12 cellular contexts compared by ENCODE assay signal in the genomic region with DNA sequence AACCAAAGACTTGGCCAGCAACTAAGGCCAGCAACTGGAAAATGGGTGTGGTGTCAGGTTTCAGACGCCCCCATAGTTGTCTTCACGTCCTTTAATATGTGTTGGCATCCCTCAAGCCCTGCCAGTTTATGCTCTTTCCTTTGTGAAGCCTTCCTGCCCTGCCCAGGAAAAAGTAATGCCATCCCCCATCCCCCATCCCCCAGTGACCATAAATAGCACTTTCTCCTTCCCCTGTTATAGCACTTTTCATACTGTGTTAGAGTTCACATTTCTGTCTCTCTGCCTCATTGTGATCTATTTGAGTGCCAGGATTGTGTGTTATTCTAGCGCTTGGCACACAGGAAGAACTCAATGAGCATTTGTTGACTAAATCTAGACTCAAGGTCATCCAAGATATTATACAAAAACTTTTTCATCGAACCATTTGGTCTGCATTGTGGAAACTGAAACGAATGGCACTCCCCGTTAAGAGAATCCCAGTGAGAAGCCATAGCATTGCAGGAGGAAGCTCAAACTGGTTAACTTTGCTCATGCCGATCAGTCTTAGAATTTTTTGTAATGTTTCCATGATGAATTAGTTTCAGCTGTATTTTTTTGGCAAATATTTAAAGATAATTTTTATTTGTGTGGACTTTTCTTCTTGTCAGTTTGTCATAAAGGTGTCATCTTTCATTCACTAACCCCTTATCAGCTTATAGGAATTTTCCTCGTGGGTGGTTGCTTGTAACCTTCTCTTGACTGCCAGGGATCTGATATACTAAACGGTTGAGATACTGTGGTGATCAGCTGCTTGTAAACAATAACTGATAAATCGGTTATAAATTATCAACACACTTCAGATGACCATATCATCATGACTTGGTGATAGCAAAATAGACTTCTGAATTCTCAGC. TPM values are rescaled to one million over a fixed set of nuclear protein-coding genes. Genes with fewer than 3 reads are reported as not detected.
DNase-seq lines count a peak whose midpoint lies in the region; ATAC-seq and TF ChIP-seq lines count a peak whose summit lies in the region.
"Had no signal": no experiment of that assay in that cellular context is flagged by ENCODE, and none has a peak within 500 bp of the region (broad histone marks: within the 10 kb centered on the region; RNA-seq: fewer than 3 reads in every experiment).

No MANE protein-coding gene starts in this region.

- H3K27ac ChIP-seq in C4-2B (peak overlapping the region; percentile 9; the same call in 1 of the 2 replicates), PC-3 (ENCODE audit: low read length) (peak overlapping the region; percentile 57), epithelial cell of prostate (peak overlapping the region; percentile 90), osteoblast (ENCODE audit: low read depth, low read length) (peak overlapping the region; percentile 85)

- DNase-seq in PC-3: peak; percentile 80
- no peak for DNase-seq in epithelial cell of prostate (ENCODE audit: low read depth, low spot score)
- no peak for DNase-seq in osteoblast (ENCODE audit: insufficient read length, low spot score, missing footprints)
- no peak for DNase-seq in NCI-H1930 (lab: John Stamatoyannopoulos, UW)
- DNase-seq in stimulated activated CD8-positive, alpha-beta memory T cell treated with anti-CD3 and anti-CD28 coated beads, Interleukin-4, amount 100 ng/mL, for 48 hours: no peak
- DNase-seq: activated T-cell treated with anti-CD3 and anti-CD28 coated beads, Interleukin-2, amount 50 U/mL, for 1 hour; CD4-positive, CD25-positive, alpha-beta regulatory T cell; NCI-H2171 treated with DMSO at 0.1 percent for 48 hours; T-helper 1 cell had no signal

- no peaks in the 10 kb centered on the region for H3K9me3 Mint-ChIP-seq in activated T-helper 17 cell treated with anti-CD3 and anti-CD28 coated beads, Interleukin-2, amount 50 U/mL, for 72 hours
- H3K9me3 Mint-ChIP-seq: CD4-positive, CD25-positive, alpha-beta regulatory T cell had no signal

- peaks cover 100% of the 10 kb centered on the region for H3K4me1 ChIP-seq in PC-3 (ENCODE audit: insufficient read depth, low read length)
- peaks cover 96% of the 10 kb centered on the region for H3K4me1 ChIP-seq in osteoblast (ENCODE audit: insufficient read depth, low read length)

- H3K9me2 ChIP-seq in PC-3 (replicated peaks; ENCODE audit: low read length): no peaks in the 10 kb centered on the region

- no peak overlapping the region for H3K27ac Mint-ChIP-seq in activated T-helper 17 cell treated with anti-CD3 and anti-CD28 coated beads, Interleukin-2, amount 50 U/mL, for 72 hours
- H3K27ac Mint-ChIP-seq: CD4-positive, CD25-positive, alpha-beta regulatory T cell had no signal

- H4K20me1 ChIP-seq in PC-3 (ENCODE audit: low read length): peaks cover 75% of the 10 kb centered on the region
- H4K20me1 ChIP-seq in osteoblast (ENCODE audit: insufficient read depth, low read length): peaks cover 63% of the 10 kb centered on the region

- no peaks in the 10 kb centered on the region for H3K27me3 ChIP-seq in PC-3 (ENCODE audit: low read length)
- no peaks in the 10 kb centered on the region for H3K27me3 ChIP-seq in osteoblast (ENCODE audit: insufficient read depth, low read length)

- H3K4me1 Mint-ChIP-seq in activated T-helper 17 cell treated with anti-CD3 and anti-CD28 coated beads, Interleukin-2, amount 50 U/mL, for 72 hours: peaks cover 5% of the 10 kb centered on the region

- ATAC-seq in PC-3 (peak; percentile 40), HG02973 (IDR thresholded peaks at IDR 0.05; ENCODE audit: unreplicated experiment) (no peak)
- ATAC-seq in activated T-helper 17 cell treated with anti-CD3 and anti-CD28 coated beads, Interleukin-2, amount 50 U/mL, for 72 hours (replicated peaks): no peak

- no peaks in the 10 kb centered on the region for H3K9me3 ChIP-seq in PC-3 (ENCODE audit: low read length)
- no peaks in the 10 kb centered on the region for H3K9me3 ChIP-seq in osteoblast (ENCODE audit: low read depth, low read length)

- peaks cover 4% of the 10 kb centered on the region for H3K27me3 Mint-ChIP-seq in activated T-helper 17 cell treated with anti-CD3 and anti-CD28 coated beads, Interleukin-2, amount 50 U/mL, for 72 hours

- H3K4me2 ChIP-seq in PC-3 (ENCODE audit: low read length): peak overlapping the region; percentile 77
- peak overlapping the region; percentile 41 for H3K4me2 ChIP-seq in osteoblast (ENCODE audit: insufficient read depth, low read length)

- intact Hi-C loops in PC-3 (cut with micrococcal nuclease): loop anchor here (5.0 kb wide), 2 partner anchors 66 to 91 kb away; no protein-coding TSS in a partner anchor

- no peak overlapping the region for H3K4me3 Mint-ChIP-seq in activated T-helper 17 cell treated with anti-CD3 and anti-CD28 coated beads, Interleukin-2, amount 50 U/mL, for 72 hours
- H3K4me3 Mint-ChIP-seq: CD4-positive, CD25-positive, alpha-beta regulatory T cell had no signal

- H3K36me3 ChIP-seq in PC-3 (ENCODE audit: low read depth, low read length): peaks cover 4% of the 10 kb centered on the region; the same call in 1 of the 2 replicates
- peaks cover 29% of the 10 kb centered on the region for H3K36me3 ChIP-seq in osteoblast (ENCODE audit: insufficient read depth, low read length)

- H3K4me3 ChIP-seq in PC-3 (ENCODE audit: low read length) (peak overlapping the region; percentile 39), osteoblast (ENCODE audit: insufficient read depth, low read length) (peak overlapping the region; percentile 30)

- BruUV-seq in PC-3 (replicated peaks; lab: Mats Ljungman, UMichigan): no TSS peak

- H2AFZ ChIP-seq in PC-3 (ENCODE audit: low read length): no peak overlapping the region
- no peak overlapping the region for H2AFZ ChIP-seq in osteoblast (ENCODE audit: low read length)

- H3K9ac ChIP-seq in PC-3 (ENCODE audit: low read length): 0 out of 2 replicates have a peak overlapping the region, but pooled peaks have one; percentile 1

- TF ChIP-seq CTCF in C4-2B (conservative IDR thresholded peaks at IDR 0.05) (no peak), PC-3 (conservative IDR thresholded peaks at IDR 0.05; ENCODE audit: low read depth, low read length) (no peak), osteoblast (IDR thresholded peaks at IDR 0.05; ENCODE audit: extremely low read depth, low read depth, low read length) (no peak)

- peaks cover 7% of the 10 kb centered on the region for H3F3A ChIP-seq in PC-3 (ENCODE audit: low read length, unreplicated experiment)

- POLR2A ChIA-PET in PC-3 (lab: Charles Lee; ENCODE audit: unreplicated experiment): interaction anchor here (0.6 kb wide), 2 partner anchors 76 to 122 kb away, joined by 3 to 4 read pairs; no protein-coding TSS in a partner anchor

- CTCF ChIA-PET in PC-3 (lab: Charles Lee): interaction anchor here (0.9 kb wide), 1 partner anchor 13 kb away, joined by 3 read pairs; no protein-coding TSS in a partner anchor

- H3K79me2 ChIP-seq in PC-3 (ENCODE audit: low read length) (peaks cover 100% of the 10 kb centered on the region), osteoblast (ENCODE audit: insufficient read depth, low read length) (peaks cover 100% of the 10 kb centered on the region)

- no peaks in the 10 kb centered on the region for H3K36me3 Mint-ChIP-seq in activated T-helper 17 cell treated with anti-CD3 and anti-CD28 coated beads, Interleukin-2, amount 50 U/mL, for 72 hours (ENCODE audit: low read depth)
- H3K36me3 Mint-ChIP-seq: CD4-positive, CD25-positive, alpha-beta regulatory T cell had no signal

RNA-seq across cellular contexts. Expression of a gene that starts 15.7 kb away (rescaled TPM):
- total RNA-seq in PC-3 (2014; rRNA removed): 70.7 and 85.7 TPM in 2 replicates
- 321 and 362 TPM in 2 replicates for total RNA-seq in osteoblast
- 10 to 100 TPM in 1 of 2 donors, 1 to 10 TPM in 1; 2.2 to 15.5 TPM for total RNA-seq in activated T-helper 17 cell treated with anti-CD3 and anti-CD28 coated beads, Interleukin-2, amount 50 U/mL, for 72 hours

Comparison
In these comparisons a context has a peak if more than half of its experiments do, and no peak if none do; other contexts are left out.
1. H3K27ac ChIP-seq: peak in every context shown above with its lines; median percentile 90 in epithelial cell of prostate; 85 in osteoblast; 57 in PC-3; 9 in C4-2B.